Comparison of ENCODE assay signal across 7 cellular contexts in the genomic region with DNA sequence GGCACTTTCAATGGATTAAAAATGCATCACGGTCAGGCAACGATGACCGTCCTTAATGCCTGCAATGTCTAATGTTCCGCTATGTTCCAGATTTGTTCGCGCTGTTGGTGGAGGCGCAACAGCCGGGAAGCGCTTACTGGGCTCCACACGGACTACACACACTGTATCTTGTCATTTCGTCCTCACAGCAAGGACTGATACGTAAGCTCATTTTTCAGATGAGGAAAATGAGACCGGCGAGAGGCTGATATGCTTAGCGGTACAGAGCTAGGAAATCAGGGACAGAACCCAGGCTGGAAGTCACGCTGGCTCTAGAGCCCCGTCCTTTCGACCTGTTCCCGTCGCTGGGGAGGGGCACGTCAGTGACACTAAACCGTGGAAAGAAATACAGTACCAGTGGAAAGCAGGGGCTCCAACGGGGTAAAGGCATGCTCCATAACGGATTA. TPM values are rescaled to one million over a fixed set of nuclear protein-coding genes. Genes with fewer than 3 reads are reported as not detected.
DNase-seq lines count a peak whose midpoint lies in the region; ATAC-seq, FAIRE-seq and TF ChIP-seq lines count a peak whose summit lies in the region.

No MANE protein-coding gene starts in this region.

- no peaks in the 10 kb centered on the region; the same call in 1 of the 2 replicates for H3K27me3 ChIP-seq in H7 (ENCODE audit: control insufficient read depth, insufficient read depth, low read length)
- H3K27me3 ChIP-seq in kidney epithelial cell (ENCODE audit: control insufficient read depth, insufficient read depth, low read length), result no peaks in the 10 kb centered on the region

- H3K36me3 ChIP-seq in H7 (replicated peaks; ENCODE audit: control insufficient read depth, insufficient read depth, low read length), result no peaks in the 10 kb centered on the region
- no peaks in the 10 kb centered on the region for H3K36me3 ChIP-seq in kidney epithelial cell (ENCODE audit: control insufficient read depth, insufficient read depth, low read length)

- DNase-seq in GM12891 (ENCODE audit: insufficient read length, low spot score) (no peak), H7 (peak; percentile 37), LoVo (ENCODE audit: low spot score) (peak; percentile 61), T-cell (peak in 11 of 34 experiments; percentile 7 to 57 (median 21)), chondrocyte (ENCODE audit: low spot score) (no peak), kidney epithelial cell (ENCODE audit: low read depth) (no peak)
- DNase-seq in stimulated activated CD4-positive, alpha-beta T cell treated with anti-CD3 and anti-CD28 coated beads, Interleukin-1b, Interleukin-23, amount 100 ng/mL, for 48 hours, result peak; percentile 32

- peaks cover 5% of the 10 kb centered on the region for H3K36me3 Mint-ChIP-seq in T-cell
- H3K36me3 Mint-ChIP-seq in chondrocyte (ENCODE audit: low read depth), result peaks cover 7% of the 10 kb centered on the region

- peaks cover 6 to 15% (median 10%) of the 10 kb centered on the region in 3 donors for H3K9me3 Mint-ChIP-seq in T-cell
- H3K9me3 Mint-ChIP-seq in chondrocyte (ENCODE audit: low read depth), result peaks cover 18% of the 10 kb centered on the region

- POLR2A ChIA-PET in T-cell (lab: Charles Lee), result interaction anchor here (0.7 to 3.0 kb wide), 13 partner anchors 9 to 50 kb away, joined by 3 to 31 read pairs (median 3); no protein-coding TSS in a partner anchor

- peak overlapping the region; percentile 100 for H3K27ac Mint-ChIP-seq in T-cell
- H3K27ac Mint-ChIP-seq in chondrocyte (ENCODE audit: unreplicated experiment), result peak overlapping the region; percentile 95

- FAIRE-seq in GM12891 (lab: Jason Lieb, UNC), result peak; percentile 85

- H3K4me3 ChIP-seq in H7 (ENCODE audit: insufficient read depth, low read depth, low read length), result peak overlapping the region; percentile 69
- peak overlapping the region; percentile 53 for H3K4me3 ChIP-seq in kidney epithelial cell (ENCODE audit: low read depth, low read length)

- H3K4me1 Mint-ChIP-seq in T-cell (peaks cover 43 to 60% (median 50%) of the 10 kb centered on the region in 3 donors), chondrocyte (ENCODE audit: low read depth) (peaks cover 13% of the 10 kb centered on the region)

- no peaks in the 10 kb centered on the region for H3K27me3 Mint-ChIP-seq in T-cell
- H3K27me3 Mint-ChIP-seq in chondrocyte (ENCODE audit: low read depth), result no peaks in the 10 kb centered on the region

- TF ChIP-seq CTCF in chondrocyte (IDR thresholded peaks at IDR 0.05) (no peak), kidney epithelial cell (IDR thresholded peaks at IDR 0.05; ENCODE audit: insufficient read depth, low read length, poor library complexity, severe bottlenecking) (no peak)

- ATAC-seq in T-cell (replicated peaks in 1 of 4), result peak; percentile 33 to 52 (median 40)

- TF ChIP-seq POLR2A in GM12891 (IDR thresholded peaks at IDR 0.05; ENCODE audit: low read depth, low read length), result no peak

- CTCF ChIA-PET in T-cell (lab: Charles Lee), result interaction anchor here (0.5 to 2.8 kb wide), 12 partner anchors 10 to 97 kb away, joined by 3 to 22 read pairs (median 4); no protein-coding TSS in a partner anchor

- H3K4me3 Mint-ChIP-seq in T-cell (peak overlapping the region; percentile 93 to 98 (median 95)), chondrocyte (ENCODE audit: unreplicated experiment) (peak overlapping the region; percentile 89)

TF ChIP-seq in GM12891, 5 proteins besides CTCF, POLR2A, EP300 and RAD21:
- TF ChIP-seq POLR2AphosphoS5 (IDR thresholded peaks at IDR 0.05; ENCODE audit: low read depth, low read length) (peak; percentile 44; the same call in 1 of the 2 replicates), PAX5 (IDR thresholded peaks at IDR 0.05; ENCODE audit: insufficient read depth, low read length, severe bottlenecking) (no peak)

RNA-seq across cellular contexts. Expression of a gene that starts 0.7 kb away (rescaled TPM):
- 7.8 TPM for polyA plus RNA-seq in GM12891 (2012; ENCODE audit: low read depth, missing spikeins)
- total RNA-seq in H7 (2014; rRNA removed; shearing (Covaris generic)), result 6.2 and 6.6 TPM in 2 replicates
- total RNA-seq in T-cell, result 10 to 100 TPM; 19.1 to 31.6 (median 22.0) TPM
- 2.3 to 4.4 TPM (median 3.5 TPM) in 3 replicates for total RNA-seq in chondrocyte
- total RNA-seq in kidney epithelial cell, result 3.8 and 4.0 TPM in 2 replicates

Comparison
In these comparisons a context has a peak if more than half of its experiments do, and no peak if none do; other contexts are left out.
1. DNase-seq: peak in H7 (single experiment), LoVo (single experiment) and stimulated activated CD4-positive, alpha-beta T cell treated with anti-CD3 and anti-CD28 coated beads, Interleukin-1b, Interleukin-23, amount 100 ng/mL, for 48 hours (single experiment); none in GM12891 (single experiment), chondrocyte (single experiment) and kidney epithelial cell (single experiment).